In the genomic region with DNA sequence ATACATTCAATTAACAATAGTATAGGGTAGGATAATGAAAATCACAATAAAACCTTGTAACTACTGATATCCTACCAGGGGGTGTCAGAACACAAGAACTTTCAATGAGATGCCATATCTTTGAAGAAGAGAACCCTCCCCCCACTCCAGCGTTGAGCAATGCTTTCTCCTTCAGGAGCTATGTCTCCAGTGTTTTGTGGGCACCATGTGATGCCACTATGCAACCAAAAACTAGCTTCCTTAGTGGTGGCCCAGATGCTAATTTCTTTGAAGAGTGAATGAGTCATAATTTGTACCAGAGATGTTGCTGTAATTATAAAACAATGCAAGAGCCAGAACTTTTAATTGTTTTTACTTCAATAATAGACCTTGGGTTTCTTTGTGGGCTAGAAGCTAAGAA, we compare ENCODE assay signal across 20 cellular contexts.
DNase-seq lines count a peak whose midpoint lies in the region; ATAC-seq and TF ChIP-seq lines count a peak whose summit lies in the region.
"Had no signal": no experiment of that assay in that cellular context is flagged by ENCODE, and none has a peak within 500 bp of the region (broad histone marks: within the 10 kb centered on the region; RNA-seq: fewer than 3 reads in every experiment).

No MANE protein-coding gene starts in this region.

- H3K4me1 Mint-ChIP-seq in T-helper 17 cell = peaks cover 34% of the 10 kb centered on the region
- H3K4me1 Mint-ChIP-seq: mesothelial cell of epicardium had no signal

- no peaks in the 10 kb centered on the region for H3K36me3 Mint-ChIP-seq in T-helper 17 cell (ENCODE audit: low read depth)
- H3K36me3 Mint-ChIP-seq: CD4-positive, alpha-beta memory T cell; mesothelial cell of epicardium had no signal

- ATAC-seq in T-helper 17 cell (no peak), GM19351 (IDR thresholded peaks at IDR 0.05; ENCODE audit: unreplicated experiment) (no peak)
- ATAC-seq: sciatic nerve had no signal

- no peak overlapping the region for H3K27ac ChIP-seq in HL-60 (replicated peaks)
- H3K27ac ChIP-seq: 22Rv1, hepatocyte, neutrophil, PC-9, thoracic aorta had no signal

- H3K27ac Mint-ChIP-seq in T-helper 17 cell = peak overlapping the region; percentile 12
- H3K27ac Mint-ChIP-seq: CD4-positive, alpha-beta memory T cell; mesothelial cell of epicardium had no signal

- H3K9me3 ChIP-seq in T-helper 17 cell (ENCODE audit: control insufficient read depth, low read length, poor library complexity, severe bottlenecking) = no peaks in the 10 kb centered on the region
- H3K9me3 ChIP-seq: neutrophil, thoracic aorta had no signal

- H3K4me3 Mint-ChIP-seq in T-helper 17 cell = no peak overlapping the region
- H3K4me3 Mint-ChIP-seq: CD4-positive, alpha-beta memory T cell; mesothelial cell of epicardium had no signal

- peak; percentile 23 for DNase-seq in NK-92 treated with Interleukin-12 subunit alpha and Interleukin-12 subunit beta, amount 100 ng/mL, for 24 hours (lab: John Stamatoyannopoulos, UW)
- DNase-seq in NK-92 (lab: John Stamatoyannopoulos, UW; ENCODE audit: unreplicated experiment) (no peak), HL-60 (ENCODE audit: low read depth in 1 of 2, low spot score in 1 of 2) (peak; percentile 26 to 80), T-helper 17 cell (no peak), fibroblast of pulmonary artery (ENCODE audit: low read depth) (peak; percentile 3), nucleus accumbens (lab: John Stamatoyannopoulos, UW) (no peak), NAMALWA (ENCODE audit: low spot score) (no peak)
- DNase-seq: kidney glomerular epithelial cell; NCI-H187; NCI-H446; PC-9; stimulated activated CD4-positive, alpha-beta T cell treated with anti-CD3 and anti-CD28 coated beads, Interleukin-2, amount 100 ng/mL, for 24 hours had no signal

- no peak overlapping the region for H3K4me3 ChIP-seq in HL-60 (replicated peaks; ENCODE audit: insufficient read depth, low read length)
- H3K4me3 ChIP-seq in fibroblast of pulmonary artery (replicated peaks; ENCODE audit: low read depth, low read length) = no peak overlapping the region
- H3K4me3 ChIP-seq: hepatocyte, PC-9, thoracic aorta had no signal

- TF ChIP-seq CTCF in HL-60 (IDR thresholded peaks at IDR 0.05; ENCODE audit: insufficient read depth, low read length) = no peak
- TF ChIP-seq CTCF in fibroblast of pulmonary artery (IDR thresholded peaks at IDR 0.05; ENCODE audit: low read length, missing control alignments) = no peak

- H3K27me3 ChIP-seq in HL-60 (ENCODE audit: insufficient read depth, poor library complexity, severe bottlenecking) = no peaks in the 10 kb centered on the region

- H3K27me3 Mint-ChIP-seq in T-helper 17 cell = peaks cover 23% of the 10 kb centered on the region

Comparison
In these comparisons a context has a peak if more than half of its experiments do, and no peak if none do; other contexts are left out.
1. DNase-seq: peak in NK-92 treated with Interleukin-12 subunit alpha and Interleukin-12 subunit beta, amount 100 ng/mL, for 24 hours (single experiment), HL-60 (2 of 2) and fibroblast of pulmonary artery (single experiment); none in NK-92 (single experiment), T-helper 17 cell (0 of 3), nucleus accumbens (0 of 56) and NAMALWA (single experiment).